Comparison of ENCODE assay signal across 1 cellular context in genomic region chr5:173890195-173890951, GRCh38.
A peak's percentile ranks its signal among the peaks of the same experiment; 100 is the strongest.
TF ChIP-seq lines count a peak whose summit lies in the region.

No MANE protein-coding gene starts in this region.

TF ChIP-seq in HepG2, 621 proteins besides CTCF, POLR2A, EP300 and RAD21 (continued from another document and continues in another):
- no peak for TF ChIP-seq ETS1 (CRISPR knock-in tag; IDR thresholded peaks at IDR 0.05)
- no peak for TF ChIP-seq JDP2 (CRISPR knock-in tag; IDR thresholded peaks at IDR 0.05; ENCODE audit: borderline replicate concordance)
- no peak for TF ChIP-seq ZNF10 (CRISPR knock-in tag; IDR thresholded peaks at IDR 0.05; ENCODE audit: borderline replicate concordance, low read depth)
- TF ChIP-seq ZFP41 (CRISPR knock-in tag; IDR thresholded peaks at IDR 0.05; ENCODE audit: borderline replicate concordance) = no peak
- no peak for TF ChIP-seq ZNF678 (CRISPR knock-in tag; IDR thresholded peaks at IDR 0.05)
- TF ChIP-seq SP4 (CRISPR knock-in tag; IDR thresholded peaks at IDR 0.05) = 0 out of 2 replicates have a peak, but pooled peaks have one; percentile 32
- TF ChIP-seq ZNF629 (CRISPR knock-in tag; conservative IDR thresholded peaks at IDR 0.05) = no peak
- peak; percentile 28; the same call in 1 of the 2 replicates for TF ChIP-seq KDM5B (CRISPR knock-in tag; IDR thresholded peaks at IDR 0.05; ENCODE audit: borderline replicate concordance)
- no peak for TF ChIP-seq SNAI1 (CRISPR knock-in tag; IDR thresholded peaks at IDR 0.05; ENCODE audit: borderline replicate concordance)
- TF ChIP-seq HNF4A (CRISPR knock-in tag; IDR thresholded peaks at IDR 0.05) = no peak
- no peak for TF ChIP-seq ZNF552 (CRISPR knock-in tag; IDR thresholded peaks at IDR 0.05; ENCODE audit: borderline replicate concordance)
- TF ChIP-seq NCOA2 (CRISPR knock-in tag; IDR thresholded peaks at IDR 0.05) = no peak
- no peak for TF ChIP-seq ZNF556 (CRISPR knock-in tag; IDR thresholded peaks at IDR 0.05; ENCODE audit: borderline replicate concordance)
- no peak for TF ChIP-seq MAFF (IDR thresholded peaks at IDR 0.05; ENCODE audit: low read depth, low read length)
- TF ChIP-seq TBP (CRISPR knock-in tag; IDR thresholded peaks at IDR 0.05) = no peak
- no peak for TF ChIP-seq SMC3 (IDR thresholded peaks at IDR 0.05; ENCODE audit: low read length)
- TF ChIP-seq TAF1 (CRISPR knock-in tag; IDR thresholded peaks at IDR 0.05) = no peak
- TF ChIP-seq NFYB (CRISPR knock-in tag; IDR thresholded peaks at IDR 0.05) = no peak
- TF ChIP-seq FOXA1 (IDR thresholded peaks at IDR 0.05) = no peak
- no peak for TF ChIP-seq FOXA1 (CRISPR knock-in tag; IDR thresholded peaks at IDR 0.05)
- peak; percentile 59; the same call in 1 of the 2 replicates for TF ChIP-seq SAFB2 (CRISPR knock-in tag; IDR thresholded peaks at IDR 0.05; ENCODE audit: borderline replicate concordance, low read depth)
- TF ChIP-seq ZC3H4 (CRISPR knock-in tag; IDR thresholded peaks at IDR 0.05; ENCODE audit: borderline replicate concordance) = no peak
- no peak for TF ChIP-seq ZNF121 (CRISPR knock-in tag; IDR thresholded peaks at IDR 0.05)
- TF ChIP-seq ZNF75D (CRISPR knock-in tag; IDR thresholded peaks at IDR 0.05; ENCODE audit: borderline replicate concordance) = no peak
- TF ChIP-seq ZNF230 (CRISPR knock-in tag; IDR thresholded peaks at IDR 0.05) = no peak
- TF ChIP-seq ZNF619 (CRISPR knock-in tag; IDR thresholded peaks at IDR 0.05) = no peak
- TF ChIP-seq ATRX (CRISPR knock-in tag; IDR thresholded peaks at IDR 0.05; ENCODE audit: borderline replicate concordance) = no peak
- no peak for TF ChIP-seq HOXD1 (CRISPR knock-in tag; IDR thresholded peaks at IDR 0.05)
- TF ChIP-seq BATF2 (CRISPR knock-in tag; IDR thresholded peaks at IDR 0.05) = no peak
- no peak for TF ChIP-seq ZNF274 (CRISPR knock-in tag; IDR thresholded peaks at IDR 0.05)
- TF ChIP-seq KDM4B (CRISPR knock-in tag; IDR thresholded peaks at IDR 0.05) = no peak
- no peak; the same call in 1 of the 2 replicates for TF ChIP-seq PHF21A (CRISPR knock-in tag; IDR thresholded peaks at IDR 0.05)
- TF ChIP-seq ZSCAN12 (CRISPR knock-in tag; IDR thresholded peaks at IDR 0.05) = no peak
- TF ChIP-seq ZNF703 (CRISPR knock-in tag; IDR thresholded peaks at IDR 0.05; ENCODE audit: borderline replicate concordance) = no peak
- TF ChIP-seq AGO1 (IDR thresholded peaks at IDR 0.05; ENCODE audit: low read depth, low read length, poor library complexity, severe bottlenecking) = no peak
- TF ChIP-seq HNRNPK (IDR thresholded peaks at IDR 0.05; ENCODE audit: low read depth, low read length, poor library complexity, severe bottlenecking) = no peak
- 0 out of 2 replicates have a peak, but pooled peaks have one; percentile 29 for TF ChIP-seq HOXA3 (CRISPR knock-in tag; IDR thresholded peaks at IDR 0.05)
- no peak for TF ChIP-seq ZNF776 (CRISPR knock-in tag; IDR thresholded peaks at IDR 0.05)
- no peak for TF ChIP-seq ZNF615 (CRISPR knock-in tag; IDR thresholded peaks at IDR 0.05; ENCODE audit: borderline replicate concordance)
- TF ChIP-seq, protein P1, sequence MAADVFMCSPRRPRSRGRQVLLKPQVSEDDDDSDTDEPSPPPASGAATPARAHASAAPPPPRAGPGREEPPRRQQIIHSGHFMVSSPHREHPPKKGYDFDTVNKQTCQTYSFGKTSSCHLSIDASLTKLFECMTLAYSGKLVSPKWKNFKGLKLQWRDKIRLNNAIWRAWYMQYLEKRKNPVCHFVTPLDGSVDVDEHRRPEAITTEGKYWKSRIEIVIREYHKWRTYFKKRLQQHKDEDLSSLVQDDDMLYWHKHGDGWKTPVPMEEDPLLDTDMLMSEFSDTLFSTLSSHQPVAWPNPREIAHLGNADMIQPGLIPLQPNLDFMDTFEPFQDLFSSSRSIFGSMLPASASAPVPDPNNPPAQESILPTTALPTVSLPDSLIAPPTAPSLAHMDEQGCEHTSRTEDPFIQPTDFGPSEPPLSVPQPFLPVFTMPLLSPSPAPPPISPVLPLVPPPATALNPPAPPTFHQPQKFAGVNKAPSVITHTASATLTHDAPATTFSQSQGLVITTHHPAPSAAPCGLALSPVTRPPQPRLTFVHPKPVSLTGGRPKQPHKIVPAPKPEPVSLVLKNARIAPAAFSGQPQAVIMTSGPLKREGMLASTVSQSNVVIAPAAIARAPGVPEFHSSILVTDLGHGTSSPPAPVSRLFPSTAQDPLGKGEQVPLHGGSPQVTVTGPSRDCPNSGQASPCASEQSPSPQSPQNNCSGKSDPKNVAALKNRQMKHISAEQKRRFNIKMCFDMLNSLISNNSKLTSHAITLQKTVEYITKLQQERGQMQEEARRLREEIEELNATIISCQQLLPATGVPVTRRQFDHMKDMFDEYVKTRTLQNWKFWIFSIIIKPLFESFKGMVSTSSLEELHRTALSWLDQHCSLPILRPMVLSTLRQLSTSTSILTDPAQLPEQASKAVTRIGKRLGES (CRISPR knock-in tag; IDR thresholded peaks at IDR 0.05; ENCODE audit: borderline replicate concordance) = no peak
- TF ChIP-seq ZNF317 (CRISPR knock-in tag; IDR thresholded peaks at IDR 0.05) = no peak
- TF ChIP-seq ETV6 (CRISPR knock-in tag; conservative IDR thresholded peaks at IDR 0.05) = no peak
- TF ChIP-seq ATF3 (CRISPR knock-in tag; IDR thresholded peaks at IDR 0.05) = no peak
- TF ChIP-seq ZBTB20 (CRISPR knock-in tag; IDR thresholded peaks at IDR 0.05; ENCODE audit: borderline replicate concordance, low read depth) = no peak
- no peak for TF ChIP-seq FOXO1 (CRISPR knock-in tag; IDR thresholded peaks at IDR 0.05)
- TF ChIP-seq ZNF318 (CRISPR knock-in tag; IDR thresholded peaks at IDR 0.05) = no peak
- no peak for TF ChIP-seq ZNF672 (CRISPR knock-in tag; IDR thresholded peaks at IDR 0.05)
- no peak for TF ChIP-seq E2F5 (CRISPR knock-in tag; conservative IDR thresholded peaks at IDR 0.05)
- no peak for TF ChIP-seq ZNF256 (CRISPR knock-in tag; conservative IDR thresholded peaks at IDR 0.05)
- TF ChIP-seq, protein P2, sequence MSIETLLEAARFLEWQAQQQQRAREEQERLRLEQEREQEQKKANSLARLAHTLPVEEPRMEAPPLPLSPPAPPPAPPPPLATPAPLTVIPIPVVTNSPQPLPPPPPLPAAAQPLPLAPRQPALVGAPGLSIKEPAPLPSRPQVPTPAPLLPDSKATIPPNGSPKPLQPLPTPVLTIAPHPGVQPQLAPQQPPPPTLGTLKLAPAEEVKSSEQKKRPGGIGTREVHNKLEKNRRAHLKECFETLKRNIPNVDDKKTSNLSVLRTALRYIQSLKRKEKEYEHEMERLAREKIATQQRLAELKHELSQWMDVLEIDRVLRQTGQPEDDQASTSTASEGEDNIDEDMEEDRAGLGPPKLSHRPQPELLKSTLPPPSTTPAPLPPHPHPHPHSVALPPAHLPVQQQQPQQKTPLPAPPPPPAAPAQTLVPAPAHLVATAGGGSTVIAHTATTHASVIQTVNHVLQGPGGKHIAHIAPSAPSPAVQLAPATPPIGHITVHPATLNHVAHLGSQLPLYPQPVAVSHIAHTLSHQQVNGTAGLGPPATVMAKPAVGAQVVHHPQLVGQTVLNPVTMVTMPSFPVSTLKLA (IDR thresholded peaks at IDR 0.05) = no peak
- no peak for TF ChIP-seq ZBTB3 (CRISPR knock-in tag; IDR thresholded peaks at IDR 0.05; ENCODE audit: borderline replicate concordance, low read depth)
- TF ChIP-seq KLF16 (CRISPR knock-in tag; IDR thresholded peaks at IDR 0.05) = no peak
- TF ChIP-seq GMEB1 (CRISPR knock-in tag; IDR thresholded peaks at IDR 0.05; ENCODE audit: borderline replicate concordance) = no peak
